1 cellular context compared by ENCODE assay signal in the genomic region with DNA sequence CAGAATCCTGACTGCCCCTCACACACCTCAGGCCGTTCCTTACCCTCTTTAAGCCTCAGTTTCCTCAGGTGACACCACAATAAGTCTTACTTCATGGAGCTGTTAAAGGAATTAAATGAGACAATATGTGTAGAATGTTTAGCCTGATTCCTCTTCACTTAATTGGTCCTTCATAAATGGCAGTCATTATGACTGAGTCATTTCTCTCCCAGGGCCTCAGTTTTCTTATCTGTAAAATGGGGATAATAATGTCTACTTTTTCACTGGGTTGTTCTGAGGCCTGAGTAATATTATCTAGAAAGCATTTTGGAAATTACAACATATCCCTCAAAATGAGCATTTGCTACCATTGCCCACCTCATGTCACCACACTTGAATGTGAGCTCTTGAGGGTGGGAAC.
TF ChIP-seq lines count a peak whose summit lies in the region.

No MANE protein-coding gene starts in this region.

TF ChIP-seq in K562, 482 proteins besides CTCF, POLR2A, EP300 and RAD21:
- TF ChIP-seq ADNP (tag; IDR thresholded peaks at IDR 0.05) (peak; percentile 57; the same call in 1 of the 2 replicates), RBM25 (IDR thresholded peaks at IDR 0.05; ENCODE audit: low read depth, low read length, severe bottlenecking) (peak; percentile 72), BCOR (IDR thresholded peaks at IDR 0.05) (peak; percentile 87), KDM1A (IDR thresholded peaks at IDR 0.05) (peak; percentile 42 to 59; a peak in 2 of 4 replicates), RBM39 (optimal IDR thresholded peaks at IDR 0.05; ENCODE audit: low read depth, low read length) (no peak)
